In genomic region chr2:85958731-85959130, GRCh38 we compare ENCODE assay signal across 16 cellular contexts.
DNase-seq lines count a peak whose midpoint lies in the region; ATAC-seq, FAIRE-seq and TF ChIP-seq lines count a peak whose summit lies in the region.
"Had no signal": no experiment of that assay in that cellular context is flagged by ENCODE, and none has a peak within 500 bp of the region (broad histone marks: within the 10 kb centered on the region; RNA-seq: fewer than 3 reads in every experiment).

No MANE protein-coding gene starts in this region.

- H3K4me3 Mint-ChIP-seq in stimulated activated effector memory CD8-positive, alpha-beta T cell treated with anti-CD3 and anti-CD28 coated beads, Interleukin-12 subunit alpha, Interleukin-12 subunit beta, amount 100 ng/mL, for 72 hours: no peak overlapping the region
- H3K4me3 Mint-ChIP-seq: CD14-positive monocyte; CD8-positive, alpha-beta T cell had no signal

- CTCF ChIA-PET in A549 (lab: Yijun Ruan, JAX): interaction anchor here (0.6 to 5.0 kb wide), 10 partner anchors 13 to 662 kb away, joined by 3 to 29 read pairs (median 4); partner anchors contain the start of gene ST3GAL5

- no peak for TF ChIP-seq EP300 in A549 (IDR thresholded peaks at IDR 0.05)

- no peak for TF ChIP-seq RAD21 in A549 (conservative IDR thresholded peaks at IDR 0.05 in 1 of 2, IDR thresholded peaks at IDR 0.05 in 1 of 2)

- in situ Hi-C loops in brain microvascular endothelial cell (cut with HindIII; ENCODE audit: low pct_ligation_motif_present, low sequenced_read_pairs): no loop called here

- H3K4me1 Mint-ChIP-seq in stimulated activated effector memory CD8-positive, alpha-beta T cell treated with anti-CD3 and anti-CD28 coated beads, Interleukin-12 subunit alpha, Interleukin-12 subunit beta, amount 100 ng/mL, for 72 hours: peaks cover 20% of the 10 kb centered on the region

- H3K27me3 ChIP-seq in brain microvascular endothelial cell (replicated peaks): no peaks in the 10 kb centered on the region
- H3K27me3 ChIP-seq in left lung: no peaks in the 10 kb centered on the region

- H3K4me1 ChIP-seq in A549 (peaks cover 42% of the 10 kb centered on the region), left lung (no peaks in the 10 kb centered on the region)

- intact Hi-C loops in left lung (cut with DNase I): no loop called here

- H3K4me2 ChIP-seq in A549: peak overlapping the region; percentile 45

- H3K9ac ChIP-seq in SK-N-MC (ENCODE audit: insufficient read length): no peak overlapping the region

- H3K27ac Mint-ChIP-seq in stimulated activated effector memory CD8-positive, alpha-beta T cell treated with anti-CD3 and anti-CD28 coated beads, Interleukin-12 subunit alpha, Interleukin-12 subunit beta, amount 100 ng/mL, for 72 hours: peak overlapping the region; percentile 23
- H3K27ac Mint-ChIP-seq: CD8-positive, alpha-beta T cell had no signal

- POLR2A ChIA-PET in A549 (lab: Yijun Ruan, JAX): no interaction called here

- no peaks in the 10 kb centered on the region for H3K36me3 Mint-ChIP-seq in stimulated activated effector memory CD8-positive, alpha-beta T cell treated with anti-CD3 and anti-CD28 coated beads, Interleukin-12 subunit alpha, Interleukin-12 subunit beta, amount 100 ng/mL, for 72 hours
- H3K36me3 Mint-ChIP-seq: CD8-positive, alpha-beta T cell had no signal

- peaks cover 22% of the 10 kb centered on the region for H3K9me3 ChIP-seq in A549
- no peaks in the 10 kb centered on the region for H3K9me3 ChIP-seq in SK-N-MC (ENCODE audit: low read depth, low read length)
- H3K9me3 ChIP-seq in left lung: peaks cover 0 to 10% of the 10 kb centered on the region in 2 donors

- DNase-seq in A549 (ENCODE audit: low read depth in 1 of 2, low spot score in 1 of 2) (no peak), SK-N-MC (ENCODE audit: low read depth, low spot score) (no peak), islet precursor cell (peak; percentile 22), brain microvascular endothelial cell (no peak), left lung (no peak)
- no peak for DNase-seq in stimulated activated effector memory CD8-positive, alpha-beta T cell treated with anti-CD3 and anti-CD28 coated beads, Interleukin-12 subunit alpha, Interleukin-12 subunit beta, amount 100 ng/mL, for 72 hours (ENCODE audit: low spot score in 2 of 2)
- DNase-seq: CD8-positive, alpha-beta T cell; COR-L47; DND-41; GDM1 had no signal

- peak overlapping the region; percentile 42 to 75 for H3K27ac ChIP-seq in A549
- H3K27ac ChIP-seq in SK-N-MC: peak overlapping the region; percentile 10; the same call in 1 of the 2 replicates
- H3K27ac ChIP-seq in brain microvascular endothelial cell: no peak overlapping the region
- H3K27ac ChIP-seq in left lung: no peak overlapping the region

- no peak for TF ChIP-seq POLR2A in A549 (IDR thresholded peaks at IDR 0.05; ENCODE audit: low read length)

- H3K9me3 Mint-ChIP-seq in stimulated activated effector memory CD8-positive, alpha-beta T cell treated with anti-CD3 and anti-CD28 coated beads, Interleukin-12 subunit alpha, Interleukin-12 subunit beta, amount 100 ng/mL, for 72 hours: no peaks in the 10 kb centered on the region
- H3K9me3 Mint-ChIP-seq: CD8-positive, alpha-beta T cell had no signal

- H3K36me3 ChIP-seq in SK-N-MC (ENCODE audit: insufficient read depth, low read length) (no peaks in the 10 kb centered on the region), brain microvascular endothelial cell (replicated peaks) (no peaks in the 10 kb centered on the region), left lung (no peaks in the 10 kb centered on the region)

- FAIRE-seq in A549 (lab: Jason Lieb, UNC): no peak
- FAIRE-seq: A204.1, D721Med, GM12892 had no signal

- no peak for ATAC-seq in A549
- ATAC-seq in stimulated activated effector memory CD8-positive, alpha-beta T cell treated with anti-CD3 and anti-CD28 coated beads, Interleukin-12 subunit alpha, Interleukin-12 subunit beta, amount 100 ng/mL, for 72 hours: no peak
- ATAC-seq in GM19397 (IDR thresholded peaks at IDR 0.05; ENCODE audit: unreplicated experiment): no peak
- ATAC-seq in left lung: no peak
- ATAC-seq: CD8-positive, alpha-beta T cell; HCT116 had no signal

- TF ChIP-seq CTCF in A549 (IDR thresholded peaks at IDR 0.05) (no peak), brain microvascular endothelial cell (IDR thresholded peaks at IDR 0.05; ENCODE audit: low read depth, low read length, missing control alignments) (no peak), left lung (IDR thresholded peaks at IDR 0.05) (no peak)

- no peak overlapping the region for H3K4me3 ChIP-seq in A549
- H3K4me3 ChIP-seq in SK-N-MC: no peak overlapping the region
- H3K4me3 ChIP-seq in brain microvascular endothelial cell (ENCODE audit: low read depth, low read length): no peak overlapping the region
- no peak overlapping the region for H3K4me3 ChIP-seq in left lung

- 65% methylated on average over 15 of the region's 15 CpGs for WGBS in A549 (ENCODE audit: missing lambda C conversion rate)

TF ChIP-seq in A549, 52 proteins besides CTCF, POLR2A, EP300 and RAD21:
- TF ChIP-seq KDM1A (IDR thresholded peaks at IDR 0.05; ENCODE audit: low read depth) (no peak), HEYL (CRISPR knock-in tag; IDR thresholded peaks at IDR 0.05) (no peak), SREBF2 (IDR thresholded peaks at IDR 0.05) (no peak), RCOR1 (IDR thresholded peaks at IDR 0.05; ENCODE audit: low read depth, low read length) (no peak), USF2 (IDR thresholded peaks at IDR 0.05) (no peak), POLR2AphosphoS2 (conservative IDR thresholded peaks at IDR 0.05; ENCODE audit: low read length) (no peak), HOXB5 (CRISPR knock-in tag; IDR thresholded peaks at IDR 0.05) (no peak), HES2 (IDR thresholded peaks at IDR 0.05) (no peak), MAX (IDR thresholded peaks at IDR 0.05) (no peak), FOSL2 (IDR thresholded peaks at IDR 0.05) (no peak), FOSL2 (CRISPR knock-in tag; IDR thresholded peaks at IDR 0.05) (no peak), CBX8 (IDR thresholded peaks at IDR 0.05) (no peak), RFX5 (IDR thresholded peaks at IDR 0.05) (no peak), CHD2 (IDR thresholded peaks at IDR 0.05; ENCODE audit: low read length, partially characterized antibody) (no peak)

Comparison
In these comparisons a context has a peak if more than half of its experiments do, and no peak if none do; other contexts are left out.
1. H3K27ac ChIP-seq: peak in A549 (2 of 2) and SK-N-MC (single experiment); none in brain microvascular endothelial cell (single experiment) and left lung (0 of 2).